In the genomic region with DNA sequence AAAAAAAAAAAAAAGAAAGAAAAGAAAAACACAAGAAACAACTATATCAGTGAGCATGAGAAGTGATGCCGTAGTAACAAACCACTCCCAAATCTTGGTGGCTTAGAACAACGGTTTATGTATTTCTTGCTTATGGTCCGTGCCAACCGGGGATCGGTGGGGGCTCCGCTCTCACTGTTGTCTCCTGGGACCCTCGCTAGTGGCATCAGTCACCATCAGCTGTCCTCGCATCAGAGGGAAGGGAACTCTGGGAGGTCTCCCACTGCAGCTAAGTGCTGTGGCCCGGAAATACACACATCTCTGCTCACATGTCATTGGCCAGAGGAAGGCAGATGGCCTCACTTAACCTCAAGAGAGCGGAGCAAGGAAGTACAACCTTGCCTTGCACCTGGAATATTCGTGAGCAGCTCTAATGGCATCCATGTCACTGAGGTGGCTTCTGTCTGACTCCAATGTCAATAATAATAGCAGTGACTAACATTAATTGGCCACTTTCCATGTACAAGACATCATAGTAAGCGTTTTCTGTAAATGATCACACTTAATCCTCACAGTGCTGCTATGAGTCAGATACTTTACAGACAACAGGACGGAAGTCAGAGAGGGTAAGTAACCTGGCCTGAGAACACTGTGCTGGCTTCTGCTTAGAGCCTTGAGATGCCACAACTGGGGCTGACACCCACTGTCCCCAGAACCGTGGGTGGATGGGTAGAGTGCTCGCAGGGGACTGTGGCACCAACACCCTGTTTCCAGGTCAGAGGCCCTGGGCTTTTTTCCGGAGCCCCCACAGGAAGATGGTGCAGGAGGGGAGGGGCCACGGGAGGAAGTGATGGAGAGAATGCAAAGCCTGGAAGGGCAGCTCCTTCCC, we compare ENCODE assay signal across 9 cellular contexts. TPM values are rescaled to one million over a fixed set of nuclear protein-coding genes. Genes with fewer than 3 reads are reported as not detected.
DNase-seq lines count a peak whose midpoint lies in the region; ATAC-seq, FAIRE-seq and TF ChIP-seq lines count a peak whose summit lies in the region.
"Had no signal": no experiment of that assay in that cellular context is flagged by ENCODE, and none has a peak within 500 bp of the region (broad histone marks: within the 10 kb centered on the region; RNA-seq: fewer than 3 reads in every experiment).

No MANE protein-coding gene starts in this region.

- no peak for TF ChIP-seq POLR2A in endothelial cell of umbilical vein (IDR thresholded peaks at IDR 0.05; ENCODE audit: low read depth, low read length)

- H3K9me3 ChIP-seq in endothelial cell of umbilical vein (replicated peaks; ENCODE audit: control insufficient read depth, insufficient read depth, low read length) (no peaks in the 10 kb centered on the region), psoas muscle (no peaks in the 10 kb centered on the region)

- H2AFZ ChIP-seq in endothelial cell of umbilical vein (ENCODE audit: low read depth, low read length): peak overlapping the region; percentile 58
- H2AFZ ChIP-seq: neural progenitor cell had no signal

- H3K4me1 ChIP-seq in endothelial cell of umbilical vein (ENCODE audit: control insufficient read depth, extremely low read depth, insufficient read depth, low read length) (peaks cover 11% of the 10 kb centered on the region), psoas muscle (no peaks in the 10 kb centered on the region)
- H3K4me1 ChIP-seq: neural progenitor cell had no signal

- H3K27ac ChIP-seq in endothelial cell of umbilical vein (ENCODE audit: insufficient read depth, low read depth, low read length) (peak overlapping the region; percentile 52), psoas muscle (no peak overlapping the region)
- H3K27ac ChIP-seq: neural progenitor cell had no signal

- no TSS peak for BruUV-seq in endothelial cell of umbilical vein (replicated peaks; lab: Mats Ljungman, UMichigan)

- TF ChIP-seq CTCF in endothelial cell of umbilical vein (IDR thresholded peaks at IDR 0.05; ENCODE audit: extremely low read depth in 1 of 2, insufficient read depth in 1 of 2, low read depth in 1 of 2, low read length in 2 of 2) (no peak), psoas muscle (IDR thresholded peaks at IDR 0.05) (no peak)

- POLR2A ChIA-PET in endothelial cell of umbilical vein (lab: Charles Lee): interaction anchor here (0.7 kb wide), 1 partner anchor 8 kb away, joined by 7 read pairs; no protein-coding TSS in a partner anchor

- peak; percentile 90 for FAIRE-seq in endothelial cell of umbilical vein (lab: Jason Lieb, UNC)

- DNase-seq in H4 (ENCODE audit: low spot score) (peak; percentile 79), NCI-H510A treated with DMSO at 0.1 percent for 48 hours (lab: John Stamatoyannopoulos, UW) (peak; percentile 70), endothelial cell of umbilical vein (ENCODE audit: low read depth, low spot score) (peak; percentile 55), psoas muscle (no peak), GM19240 (ENCODE audit: insufficient read length, low spot score) (no peak), KG1 (lab: John Stamatoyannopoulos, UW) (no peak), NCI-H128 (lab: John Stamatoyannopoulos, UW; ENCODE audit: unreplicated experiment) (no peak)
- DNase-seq: NCI-H526 had no signal

- H3K27me3 ChIP-seq in endothelial cell of umbilical vein (ENCODE audit: control insufficient read depth in 2 of 2, insufficient read depth in 2 of 2, low read length in 2 of 2) (peaks cover 0 to 1% of the 10 kb centered on the region in 2 experiments), psoas muscle (ENCODE audit: insufficient read depth in 3 of 3, low read length in 2 of 3) (peaks cover 0 to 26% (median 0%) of the 10 kb centered on the region in 3 donors)
- H3K27me3 ChIP-seq: neural progenitor cell had no signal

- H3K4me3 ChIP-seq in endothelial cell of umbilical vein (replicated peaks in 1 of 3; ENCODE audit: insufficient read depth in 1 of 3, low read depth in 1 of 3, low read length in 3 of 3) (no peak overlapping the region), psoas muscle (no peak overlapping the region)
- H3K4me3 ChIP-seq: neural progenitor cell had no signal

- CTCF ChIA-PET in endothelial cell of umbilical vein (lab: Charles Lee): no interaction called here

- no peak overlapping the region for H3K9ac ChIP-seq in endothelial cell of umbilical vein (replicated peaks; ENCODE audit: extremely low read depth, insufficient read depth, low read length)
- H3K9ac ChIP-seq: neural progenitor cell had no signal

- H4K20me1 ChIP-seq in endothelial cell of umbilical vein (replicated peaks; ENCODE audit: control insufficient read depth, extremely low read depth, insufficient read depth, low read length): no peaks in the 10 kb centered on the region

- peak overlapping the region; percentile 20 for H3K4me2 ChIP-seq in endothelial cell of umbilical vein (ENCODE audit: insufficient read depth, low read length)
- H3K4me2 ChIP-seq: neural progenitor cell had no signal

- dilution Hi-C loops in endothelial cell of umbilical vein (cut with MboI; ENCODE audit: extremely low pct_ligation_motif_present, low sequenced_read_pairs): no loop called here

- no peaks in the 10 kb centered on the region for H3K79me2 ChIP-seq in endothelial cell of umbilical vein (ENCODE audit: control insufficient read depth, insufficient read depth, low read length)

- H3K36me3 ChIP-seq in endothelial cell of umbilical vein (ENCODE audit: control insufficient read depth in 2 of 2, extremely low read depth in 1 of 2, insufficient read depth in 2 of 2, low read length in 2 of 2) (no peaks in the 10 kb centered on the region), psoas muscle (ENCODE audit: insufficient read depth in 1 of 2, low read depth in 1 of 2) (no peaks in the 10 kb centered on the region)
- H3K36me3 ChIP-seq: neural progenitor cell had no signal

- H3K9me1 ChIP-seq in endothelial cell of umbilical vein (replicated peaks; ENCODE audit: control insufficient read depth, extremely low read depth, insufficient read depth, low read length): no peaks in the 10 kb centered on the region

- intact Hi-C loops in endothelial cell of umbilical vein (cut with micrococcal nuclease): no loop called here
- intact Hi-C loops in psoas muscle (cut with DNase I): no loop called here

- ATAC-seq in psoas muscle: peak; percentile 88 to 95 (median 92)

- 40 to 59% (median 56%) methylated on average over 17 of the region's 17 CpGs for WGBS in psoas muscle, 3 donors

TF ChIP-seq in endothelial cell of umbilical vein, 7 proteins besides CTCF, POLR2A, EP300 and RAD21 (continues in another document):
- TF ChIP-seq GATA2 (IDR thresholded peaks at IDR 0.05; ENCODE audit: insufficient read depth, insufficient read length, low read depth, low read length) (no peak), POLR2AphosphoS5 (IDR thresholded peaks at IDR 0.05; ENCODE audit: insufficient read depth, low read depth, low read length) (no peak), FOS (IDR thresholded peaks at IDR 0.05; ENCODE audit: borderline replicate concordance, insufficient read depth, low read length) (peak; percentile 85)

RNA-seq across cellular contexts. Expression of gene LHFPL5, which starts 5.9 kb away (rescaled TPM):
- total RNA-seq in H4 (2014; rRNA removed; shearing (Covaris generic)): not detected in 2 replicates
- total RNA-seq in endothelial cell of umbilical vein: not detected in 2 replicates
- polyA plus RNA-seq in endothelial cell of umbilical vein: not detected in 2 replicates
- polyA plus RNA-seq in endothelial cell of umbilical vein (2011; cell fraction: cytosol; rRNA removed): not detected in 2 replicates
- not detected in 2 replicates for polyA plus RNA-seq in endothelial cell of umbilical vein (2011; cell fraction: nucleus; rRNA removed)
- polyA plus RNA-seq in endothelial cell of umbilical vein (2012): not detected in 2 replicates
- not detected in 2 replicates for polyA minus RNA-seq in endothelial cell of umbilical vein
- polyA minus RNA-seq in endothelial cell of umbilical vein (2011; cell fraction: cytosol; rRNA and poly(A)+ RNA removed): not detected
- polyA minus RNA-seq in endothelial cell of umbilical vein (2011; cell fraction: nucleus; rRNA and poly(A)+ RNA removed): not detected in 2 replicates
- under 1 TPM in 1 of 4 donors, not detected in 3; 0.34 TPM for total RNA-seq in psoas muscle
- polyA plus RNA-seq in psoas muscle: under 1 TPM in 1 of 3 donors, not detected in 2; 0.10 TPM

RNA-seq across cellular contexts. Expression of gene CLPS, which starts 13.9 kb away (rescaled TPM):
- not detected in 2 replicates for total RNA-seq in H4 (2014; rRNA removed; shearing (Covaris generic))
- total RNA-seq in endothelial cell of umbilical vein (not detected in 2 replicates), psoas muscle (1 to 10 TPM in 1 of 4 donors, under 1 TPM in 1, not detected in 2; 0.53 to 3.5 TPM)
- polyA plus RNA-seq in endothelial cell of umbilical vein (not detected in 2 replicates), psoas muscle (under 1 TPM in 2 of 3 donors, not detected in 1; 0.38 to 0.96 TPM)
- polyA plus RNA-seq in endothelial cell of umbilical vein (2011; cell fraction: cytosol; rRNA removed): not detected in 2 replicates
- not detected in 2 replicates for polyA plus RNA-seq in endothelial cell of umbilical vein (2011; cell fraction: nucleus; rRNA removed)
- polyA plus RNA-seq in endothelial cell of umbilical vein (2012): not detected in 2 replicates
- polyA minus RNA-seq in endothelial cell of umbilical vein: not detected in 2 replicates
- not detected for polyA minus RNA-seq in endothelial cell of umbilical vein (2011; cell fraction: cytosol; rRNA and poly(A)+ RNA removed)
- not detected in 2 replicates for polyA minus RNA-seq in endothelial cell of umbilical vein (2011; cell fraction: nucleus; rRNA and poly(A)+ RNA removed)

RNA-seq across cellular contexts. Expression of gene CLPSL1, which starts 30.2 kb away (rescaled TPM):
- total RNA-seq in H4 (2014; rRNA removed; shearing (Covaris generic)): not detected in 2 replicates
- total RNA-seq in endothelial cell of umbilical vein (not detected in 2 replicates), psoas muscle (not detected)
- polyA plus RNA-seq in endothelial cell of umbilical vein (not detected in 2 replicates), psoas muscle (not detected)
- not detected in 2 replicates for polyA plus RNA-seq in endothelial cell of umbilical vein (2011; cell fraction: cytosol; rRNA removed)
- polyA plus RNA-seq in endothelial cell of umbilical vein (2011; cell fraction: nucleus; rRNA removed): not detected in 2 replicates
- not detected in 2 replicates for polyA plus RNA-seq in endothelial cell of umbilical vein (2012)
- polyA minus RNA-seq in endothelial cell of umbilical vein: not detected in 2 replicates
- polyA minus RNA-seq in endothelial cell of umbilical vein (2011; cell fraction: cytosol; rRNA and poly(A)+ RNA removed): not detected
- not detected in 2 replicates for polyA minus RNA-seq in endothelial cell of umbilical vein (2011; cell fraction: nucleus; rRNA and poly(A)+ RNA removed)

RNA-seq across cellular contexts. Expression of gene CLPSL2, which starts 34.7 kb away (rescaled TPM):
- 5.7 TPM in 1 of 2 replicates, not detected in the other for total RNA-seq in H4 (2014; rRNA removed; shearing (Covaris generic))
- total RNA-seq in endothelial cell of umbilical vein (not detected in 2 replicates), psoas muscle (not detected)
- polyA plus RNA-seq in endothelial cell of umbilical vein (not detected in 2 replicates), psoas muscle (not detected)
- polyA plus RNA-seq in endothelial cell of umbilical vein (2011; cell fraction: cytosol; rRNA removed): not detected in 2 replicates
- polyA plus RNA-seq in endothelial cell of umbilical vein (2011; cell fraction: nucleus; rRNA removed): not detected in 2 replicates
- polyA plus RNA-seq in endothelial cell of umbilical vein (2012): not detected in 2 replicates
- not detected in 2 replicates for polyA minus RNA-seq in endothelial cell of umbilical vein
- not detected for polyA minus RNA-seq in endothelial cell of umbilical vein (2011; cell fraction: cytosol; rRNA and poly(A)+ RNA removed)
- polyA minus RNA-seq in endothelial cell of umbilical vein (2011; cell fraction: nucleus; rRNA and poly(A)+ RNA removed): not detected in 2 replicates

Comparison
In these comparisons a context has a peak if more than half of its experiments do, and no peak if none do; other contexts are left out.
1. DNase-seq: peak in H4 (single experiment), NCI-H510A treated with DMSO at 0.1 percent for 48 hours (single experiment) and endothelial cell of umbilical vein (single experiment); none in psoas muscle (0 of 2), GM19240 (single experiment), KG1 (single experiment) and NCI-H128 (single experiment).